1 cellular context compared by ENCODE assay signal in the genomic region with DNA sequence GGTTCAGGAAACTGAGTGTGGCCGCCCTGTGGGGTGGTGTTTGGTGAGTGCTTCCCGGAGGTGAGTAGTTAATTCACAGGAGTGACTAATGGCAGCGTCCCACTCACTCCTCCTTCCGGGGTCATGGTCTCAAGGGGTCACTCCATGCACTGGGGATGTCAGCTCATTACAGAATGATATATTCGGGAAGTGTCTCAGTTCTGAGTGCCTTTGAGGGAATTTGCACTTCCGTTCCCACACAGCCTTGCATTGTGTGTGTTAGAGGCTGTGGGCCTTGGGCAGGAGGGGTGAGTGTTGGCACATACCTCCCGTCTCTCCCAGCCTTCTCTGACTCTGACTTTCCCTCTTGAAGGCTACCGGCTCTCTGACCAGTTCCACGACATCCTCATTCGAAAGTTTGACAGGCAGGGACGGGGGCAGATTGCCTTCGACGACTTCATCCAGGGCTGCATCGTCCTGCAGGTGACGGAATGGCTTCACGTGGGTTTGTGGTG.
A peak's percentile ranks its signal among the peaks of the same experiment; 100 is the strongest.
TF ChIP-seq lines count a peak whose summit lies in the region.

No MANE protein-coding gene starts in this region.

TF ChIP-seq in IMR-90, 13 proteins besides CTCF, POLR2A, EP300 and RAD21:
- TF ChIP-seq CEBPB (IDR thresholded peaks at IDR 0.05; ENCODE audit: low read depth, low read length) (peak; percentile 29; the same call in 1 of the 2 replicates), RCOR1 (IDR thresholded peaks at IDR 0.05; ENCODE audit: insufficient replicate concordance, low read length) (no peak)
